10 cellular contexts compared by ENCODE assay signal in the genomic region with DNA sequence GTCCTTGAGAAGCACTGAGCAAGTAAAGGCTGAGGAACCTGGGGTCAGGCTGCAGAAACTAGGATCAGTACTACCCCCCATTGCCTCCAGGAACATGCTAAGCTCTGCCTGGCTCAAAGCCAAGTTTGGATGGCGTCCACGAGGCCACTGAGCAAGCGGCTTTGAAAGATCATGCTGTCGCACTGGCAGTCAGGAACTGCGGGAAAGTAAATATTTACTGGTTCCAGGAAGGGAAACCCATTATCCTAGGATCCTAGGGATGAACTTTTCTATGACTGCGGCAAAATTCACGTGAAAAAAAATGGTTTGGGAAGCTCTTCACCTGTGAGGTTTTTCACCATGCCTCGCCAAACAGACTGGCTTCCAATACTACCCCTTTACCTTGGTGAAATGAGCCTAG.
DNase-seq lines count a peak whose midpoint lies in the region; ATAC-seq, FAIRE-seq and TF ChIP-seq lines count a peak whose summit lies in the region.
"Had no signal": no experiment of that assay in that cellular context is flagged by ENCODE, and none has a peak within 500 bp of the region (broad histone marks: within the 10 kb centered on the region; RNA-seq: fewer than 3 reads in every experiment).

No MANE protein-coding gene starts in this region.

- intact Hi-C loops in left lung (cut with DNase I) = no loop called here
- intact Hi-C loops in CD14-positive monocyte (cut with micrococcal nuclease) = no loop called here

- H3K4me3 Mint-ChIP-seq in CD14-positive monocyte = no peak overlapping the region

- no peaks in the 10 kb centered on the region for H3K27me3 ChIP-seq in left lung

- peaks cover 20% of the 10 kb centered on the region for H3K4me1 Mint-ChIP-seq in CD14-positive monocyte

- ATAC-seq in A549 (no peak; a peak in 1 of 6 replicates), left lung (peak; percentile 73), GM18909 (IDR thresholded peaks at IDR 0.05; ENCODE audit: poor library complexity, unreplicated experiment) (no peak), HG03378 (IDR thresholded peaks at IDR 0.05; ENCODE audit: unreplicated experiment) (no peak)

- TF ChIP-seq POLR2A in A549 (IDR thresholded peaks at IDR 0.05; ENCODE audit: low read length) = no peak

- no peak for TF ChIP-seq RAD21 in A549 (conservative IDR thresholded peaks at IDR 0.05 in 1 of 2, IDR thresholded peaks at IDR 0.05 in 1 of 2)

- TF ChIP-seq EP300 in A549 (IDR thresholded peaks at IDR 0.05) = no peak

- POLR2A ChIA-PET in A549 (lab: Yijun Ruan, JAX) = no interaction called here

- H3K27ac ChIP-seq in A549 = no peak overlapping the region
- H3K27ac ChIP-seq in left lung = no peak overlapping the region

- H3K36me3 Mint-ChIP-seq in CD14-positive monocyte = no peaks in the 10 kb centered on the region

- no peaks in the 10 kb centered on the region for H3K4me1 ChIP-seq in A549
- H3K4me1 ChIP-seq in left lung = peaks cover 5 to 22% of the 10 kb centered on the region in 2 donors

- H3K9me3 ChIP-seq in A549 = no peaks in the 10 kb centered on the region
- peaks cover 0 to 6% of the 10 kb centered on the region in 2 donors for H3K9me3 ChIP-seq in left lung

- FAIRE-seq in A549 (lab: Jason Lieb, UNC) = no peak
- FAIRE-seq: TTC549 had no signal

- CTCF ChIA-PET in A549 (lab: Yijun Ruan, JAX) = interaction anchor here (1.2 kb wide), 1 partner anchor 9 kb away, joined by 3 read pairs; no protein-coding TSS in a partner anchor

- H3K4me3 ChIP-seq in A549 = no peak overlapping the region
- no peak overlapping the region for H3K4me3 ChIP-seq in left lung

- 11% methylated on average over 8 of the region's 8 CpGs for WGBS in A549 (ENCODE audit: missing lambda C conversion rate)

- H3K36me3 ChIP-seq in left lung = no peaks in the 10 kb centered on the region

- no peak overlapping the region for H3K27ac Mint-ChIP-seq in CD14-positive monocyte

- H3K27me3 Mint-ChIP-seq in CD14-positive monocyte (ENCODE audit: low read depth in 3 of 3) = peaks cover 0 to 5% (median 4%) of the 10 kb centered on the region in 3 donors

- DNase-seq in A549 (ENCODE audit: low read depth in 1 of 2, low spot score in 1 of 2) = no peak
- peak; percentile 81 for DNase-seq in NCI-H1105 treated with DMSO at 0.1 percent for 48 hours (lab: John Stamatoyannopoulos, UW)
- peak in 52 of 58 donors; percentile 4 to 88 (median 32) for DNase-seq in anterior cingulate cortex (lab: John Stamatoyannopoulos, UW)
- peak; percentile 55 to 68 for DNase-seq in left lung
- DNase-seq in OCI-M2 (lab: John Stamatoyannopoulos, UW; ENCODE audit: unreplicated experiment) = no peak
- no peak for DNase-seq in CD14-positive monocyte (ENCODE audit: low spot score)
- DNase-seq: effector memory CD4-positive, alpha-beta T cell had no signal

- 0 out of 3 replicates have a peak overlapping the region, but pooled peaks have one; percentile 2 for H3K4me2 ChIP-seq in A549

- H3K9me3 Mint-ChIP-seq in CD14-positive monocyte = peaks cover 0 to 13% (median 6%) of the 10 kb centered on the region in 7 donors

- TF ChIP-seq CTCF in A549 (IDR thresholded peaks at IDR 0.05) (no peak), left lung (IDR thresholded peaks at IDR 0.05) (no peak), CD14-positive monocyte (IDR thresholded peaks at IDR 0.05) (no peak)

TF ChIP-seq in A549, 52 proteins besides CTCF, POLR2A, EP300 and RAD21:
- TF ChIP-seq, protein P1, sequence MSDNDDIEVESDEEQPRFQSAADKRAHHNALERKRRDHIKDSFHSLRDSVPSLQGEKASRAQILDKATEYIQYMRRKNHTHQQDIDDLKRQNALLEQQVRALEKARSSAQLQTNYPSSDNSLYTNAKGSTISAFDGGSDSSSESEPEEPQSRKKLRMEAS (IDR thresholded peaks at IDR 0.05) = no peak
- TF ChIP-seq MAZ (IDR thresholded peaks at IDR 0.05; ENCODE audit: borderline replicate concordance, low read depth, low read length) (no peak), ZC3H11A (IDR thresholded peaks at IDR 0.05) (no peak), CBX2 (IDR thresholded peaks at IDR 0.05; ENCODE audit: borderline replicate concordance, low read depth) (no peak), GATA3 (IDR thresholded peaks at IDR 0.05; ENCODE audit: borderline replicate concordance) (no peak), ZNF302 (CRISPR knock-in tag; IDR thresholded peaks at IDR 0.05) (no peak), SREBF2 (IDR thresholded peaks at IDR 0.05) (no peak)
- TF ChIP-seq, protein P2, sequence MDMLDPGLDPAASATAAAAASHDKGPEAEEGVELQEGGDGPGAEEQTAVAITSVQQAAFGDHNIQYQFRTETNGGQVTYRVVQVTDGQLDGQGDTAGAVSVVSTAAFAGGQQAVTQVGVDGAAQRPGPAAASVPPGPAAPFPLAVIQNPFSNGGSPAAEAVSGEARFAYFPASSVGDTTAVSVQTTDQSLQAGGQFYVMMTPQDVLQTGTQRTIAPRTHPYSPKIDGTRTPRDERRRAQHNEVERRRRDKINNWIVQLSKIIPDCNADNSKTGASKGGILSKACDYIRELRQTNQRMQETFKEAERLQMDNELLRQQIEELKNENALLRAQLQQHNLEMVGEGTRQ (IDR thresholded peaks at IDR 0.05) = no peak
- TF ChIP-seq, protein P3, sequence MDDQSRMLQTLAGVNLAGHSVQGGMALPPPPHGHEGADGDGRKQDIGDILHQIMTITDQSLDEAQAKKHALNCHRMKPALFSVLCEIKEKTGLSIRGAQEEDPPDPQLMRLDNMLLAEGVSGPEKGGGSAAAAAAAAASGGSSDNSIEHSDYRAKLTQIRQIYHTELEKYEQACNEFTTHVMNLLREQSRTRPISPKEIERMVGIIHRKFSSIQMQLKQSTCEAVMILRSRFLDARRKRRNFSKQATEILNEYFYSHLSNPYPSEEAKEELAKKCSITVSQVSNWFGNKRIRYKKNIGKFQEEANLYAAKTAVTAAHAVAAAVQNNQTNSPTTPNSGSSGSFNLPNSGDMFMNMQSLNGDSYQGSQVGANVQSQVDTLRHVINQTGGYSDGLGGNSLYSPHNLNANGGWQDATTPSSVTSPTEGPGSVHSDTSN (IDR thresholded peaks at IDR 0.05) = no peak
- TF ChIP-seq, protein P4, sequence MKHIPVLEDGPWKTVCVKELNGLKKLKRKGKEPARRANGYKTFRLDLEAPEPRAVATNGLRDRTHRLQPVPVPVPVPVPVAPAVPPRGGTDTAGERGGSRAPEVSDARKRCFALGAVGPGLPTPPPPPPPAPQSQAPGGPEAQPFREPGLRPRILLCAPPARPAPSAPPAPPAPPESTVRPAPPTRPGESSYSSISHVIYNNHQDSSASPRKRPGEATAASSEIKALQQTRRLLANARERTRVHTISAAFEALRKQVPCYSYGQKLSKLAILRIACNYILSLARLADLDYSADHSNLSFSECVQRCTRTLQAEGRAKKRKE (CRISPR knock-in tag; IDR thresholded peaks at IDR 0.05; ENCODE audit: low read depth) = no peak

Comparison
In these comparisons a context has a peak if more than half of its experiments do, and no peak if none do; other contexts are left out.
1. DNase-seq: peak in NCI-H1105 treated with DMSO at 0.1 percent for 48 hours (single experiment), anterior cingulate cortex (52 of 58) and left lung (2 of 2); none in A549 (0 of 2), OCI-M2 (single experiment) and CD14-positive monocyte (single experiment).